In the genomic region with DNA sequence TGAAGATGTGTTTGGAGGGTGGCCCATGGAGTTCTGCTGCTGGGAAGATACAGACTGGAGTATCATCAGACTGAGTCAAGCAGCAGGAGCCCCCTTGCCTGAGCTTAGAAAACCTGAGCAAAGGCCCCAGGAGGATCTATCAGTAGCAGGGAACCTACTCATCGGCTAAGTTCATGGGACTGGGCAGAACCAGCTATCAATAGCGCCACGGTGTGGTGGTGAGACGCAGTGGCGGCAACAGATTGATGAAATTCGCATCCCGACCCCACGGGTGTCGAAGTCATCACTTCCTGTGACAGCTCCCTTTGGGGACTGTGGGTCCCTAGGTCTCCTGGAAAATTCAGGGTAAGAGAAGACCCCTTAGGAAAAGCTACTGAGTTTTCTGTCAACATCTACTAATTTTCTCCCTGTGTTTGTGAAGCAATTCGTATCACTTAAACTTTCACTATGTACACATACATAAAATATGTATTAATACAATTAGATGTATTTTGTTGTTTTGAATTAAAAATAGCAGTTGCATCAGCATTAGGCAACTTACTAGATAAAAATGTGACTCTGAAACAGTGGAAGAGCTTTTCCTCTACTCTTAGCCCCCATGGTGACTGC, we compare ENCODE assay signal across 8 cellular contexts. TPM values are rescaled to one million over a fixed set of nuclear protein-coding genes. Genes with fewer than 3 reads are reported as not detected.
DNase-seq lines count a peak whose midpoint lies in the region; ATAC-seq and TF ChIP-seq lines count a peak whose summit lies in the region.

No MANE protein-coding gene starts in this region.

- no peaks in the 10 kb centered on the region for H3K79me2 ChIP-seq in smooth muscle cell (ENCODE audit: low read depth)

- no peaks in the 10 kb centered on the region for H3K4me1 ChIP-seq in smooth muscle cell (ENCODE audit: low read depth)

- H3K9me3 ChIP-seq in smooth muscle cell (replicated peaks; ENCODE audit: low read depth), result no peaks in the 10 kb centered on the region

- H3K4me3 ChIP-seq in smooth muscle cell, result no peak overlapping the region

- H3K27ac ChIP-seq in smooth muscle cell (ENCODE audit: low read depth), result no peak overlapping the region

- no peak overlapping the region for H3K9ac ChIP-seq in smooth muscle cell (ENCODE audit: low read depth)

- DNase-seq in activated gamma-delta T cell treated with Interleukin-2 at 50 U/mL for 16 hours, result peak; percentile 39
- DNase-seq in activated gamma-delta T cell (lab: John Stamatoyannopoulos, UW), result no peak
- peak; percentile 39 to 49 for DNase-seq in NOMO-1 (lab: John Stamatoyannopoulos, UW; ENCODE audit: unreplicated experiment in 2 of 2)
- DNase-seq in activated T-cell treated with anti-CD3 and anti-CD28 coated beads for 48 hours (ENCODE audit: low read depth), result peak; percentile 51
- DNase-seq in glomerular visceral epithelial cell (ENCODE audit: extremely low spot score), result peak; percentile 38
- no peak for DNase-seq in smooth muscle cell (lab: John Stamatoyannopoulos, UW; ENCODE audit: unreplicated experiment)
- no peak for DNase-seq in DMS153 (lab: John Stamatoyannopoulos, UW)

- H4K20me1 ChIP-seq in smooth muscle cell (ENCODE audit: low read depth), result no peaks in the 10 kb centered on the region

- no peaks in the 10 kb centered on the region for H3K36me3 ChIP-seq in smooth muscle cell (ENCODE audit: low read depth)

- ATAC-seq in HG03280 (IDR thresholded peaks at IDR 0.05; ENCODE audit: unreplicated experiment), result no peak

- H3K27me3 ChIP-seq in smooth muscle cell (ENCODE audit: low read depth), result peaks cover 9% of the 10 kb centered on the region

- WGBS in smooth muscle cell (ENCODE audit: low lambda C conversion rate), result 16% methylated on average over 10 of the region's 10 CpGs

- TF ChIP-seq CTCF in smooth muscle cell (IDR thresholded peaks at IDR 0.05; ENCODE audit: borderline replicate concordance, insufficient read depth, poor library complexity, severe bottlenecking), result peak; percentile 54

- no peak overlapping the region for H3K4me2 ChIP-seq in smooth muscle cell

- H3F3A ChIP-seq in smooth muscle cell (ENCODE audit: low read depth), result no peaks in the 10 kb centered on the region

- H2AFZ ChIP-seq in smooth muscle cell (ENCODE audit: low read depth), result no peak overlapping the region

RNA-seq across cellular contexts. Expression of a gene that starts 7.1 kb away (rescaled TPM):
- not detected in 2 replicates for total RNA-seq in smooth muscle cell
- not detected in 2 replicates for polyA plus RNA-seq in smooth muscle cell

RNA-seq across cellular contexts. Expression of a gene that starts 7.7 kb away (rescaled TPM):
- not detected in 2 replicates for total RNA-seq in smooth muscle cell
- polyA plus RNA-seq in smooth muscle cell, result 0.12 TPM in 1 of 2 replicates, not detected in the other

RNA-seq across cellular contexts. Expression of a gene that starts 35.0 kb away (rescaled TPM):
- 153 and 156 TPM in 2 replicates for total RNA-seq in smooth muscle cell
- 187 and 211 TPM in 2 replicates for polyA plus RNA-seq in smooth muscle cell

Comparison
In these comparisons a context has a peak if more than half of its experiments do, and no peak if none do; other contexts are left out.
1. DNase-seq: peak in activated gamma-delta T cell treated with Interleukin-2 at 50 U/mL for 16 hours (single experiment), NOMO-1 (2 of 2), activated T-cell treated with anti-CD3 and anti-CD28 coated beads for 48 hours (single experiment) and glomerular visceral epithelial cell (single experiment); none in activated gamma-delta T cell (single experiment), smooth muscle cell (single experiment) and DMS153 (single experiment).